ENCODE assay signal across 8 cellular contexts in genomic region chr19:7595466-7596133, GRCh38. TPM values are rescaled to one million over a fixed set of nuclear protein-coding genes. Genes with fewer than 3 reads are reported as not detected.
DNase-seq lines count a peak whose midpoint lies in the region; ATAC-seq, FAIRE-seq and TF ChIP-seq lines count a peak whose summit lies in the region.

Gene CAMSAP3 (plus strand): TSS chr19:7595863. CDS start chr19:7596003, 140 bp downstream.

- CTCF ChIA-PET in activated CD4-positive, alpha-beta T cell treated with anti-CD3 and anti-CD28 coated beads for 36 hours (lab: Charles Lee): interaction anchor here (1.2 kb wide), 1 partner anchor 27 kb away, joined by 5 read pairs; no protein-coding TSS in a partner anchor
- CTCF ChIA-PET in endothelial cell of umbilical vein (lab: Charles Lee): interaction anchor here (1.3 to 1.9 kb wide), 2 partner anchors 27 to 241 kb away, joined by 5 to 8 read pairs; no protein-coding TSS in a partner anchor
- CTCF ChIA-PET in naive thymus-derived CD4-positive, alpha-beta T cell (lab: Charles Lee): no interaction called here

- H4K20me1 ChIP-seq in endothelial cell of umbilical vein (replicated peaks; ENCODE audit: control insufficient read depth, extremely low read depth, insufficient read depth, low read length): no peaks in the 10 kb centered on the region

- DNase-seq in NCI-H1694 treated with DMSO at 0.1 percent for 48 hours (lab: John Stamatoyannopoulos, UW) (peak; percentile 26), endothelial cell of umbilical vein (ENCODE audit: low read depth, low spot score) (no peak), NCI-H446 treated with DMSO at 0.1 percent for 48 hours (lab: John Stamatoyannopoulos, UW) (no peak), SKM-1 treated with dmso at 0.1 percent for 144 hours (lab: John Stamatoyannopoulos, UW; ENCODE audit: unreplicated experiment) (no peak)
- DNase-seq in activated CD4-positive, alpha-beta T cell treated with anti-CD3 and anti-CD28 coated beads for 36 hours: peak; percentile 68
- DNase-seq in naive thymus-derived CD4-positive, alpha-beta T cell: peak in 7 of 9 donors; percentile 17 to 48 (median 42)

- no peak for FAIRE-seq in endothelial cell of umbilical vein (lab: Jason Lieb, UNC)

- peak within 1 kb of the TSS; percentile 31 for H3K4me2 ChIP-seq in endothelial cell of umbilical vein (ENCODE audit: insufficient read depth, low read length)

- H3K4me3 ChIP-seq in endothelial cell of umbilical vein (replicated peaks in 1 of 3; ENCODE audit: insufficient read depth in 1 of 3, low read depth in 1 of 3, low read length in 3 of 3) (peak within 1 kb of the TSS in 1 of 3 experiments; percentile 31), urinary bladder (ENCODE audit: low read depth, low read length) (peak within 1 kb of the TSS; percentile 63)
- H3K4me3 ChIP-seq in naive thymus-derived CD4-positive, alpha-beta T cell (ENCODE audit: low read length): peak within 1 kb of the TSS; percentile 30

- ATAC-seq in GM18907 (IDR thresholded peaks at IDR 0.05; ENCODE audit: unreplicated experiment): peak; percentile 61
- peak; percentile 93 for ATAC-seq in activated CD4-positive, alpha-beta T cell treated with anti-CD3 and anti-CD28 coated beads for 36 hours
- ATAC-seq in naive thymus-derived CD4-positive, alpha-beta T cell: peak; percentile 84

- dilution Hi-C loops in endothelial cell of umbilical vein (cut with MboI; ENCODE audit: extremely low pct_ligation_motif_present, low sequenced_read_pairs): no loop called here

- no peak within 1 kb of the TSS for H3K9ac ChIP-seq in endothelial cell of umbilical vein (replicated peaks; ENCODE audit: extremely low read depth, insufficient read depth, low read length)

- no TSS peak for BruUV-seq in endothelial cell of umbilical vein (replicated peaks; lab: Mats Ljungman, UMichigan)

- TF ChIP-seq POLR2A in endothelial cell of umbilical vein (IDR thresholded peaks at IDR 0.05; ENCODE audit: low read depth, low read length): no peak

- H3K4me1 Mint-ChIP-seq in activated CD4-positive, alpha-beta T cell treated with anti-CD3 and anti-CD28 coated beads for 36 hours: peaks cover 3% of the 10 kb centered on the region
- peaks cover 0 to 9% (median 4%) of the 10 kb centered on the region in 7 donors for H3K4me1 Mint-ChIP-seq in naive thymus-derived CD4-positive, alpha-beta T cell

- no peak within 1 kb of the TSS for H2AFZ ChIP-seq in endothelial cell of umbilical vein (ENCODE audit: low read depth, low read length)

- under 1% methylated on average over 78 of the region's 78 CpGs for WGBS in urinary bladder

- TF ChIP-seq CTCF in endothelial cell of umbilical vein (IDR thresholded peaks at IDR 0.05; ENCODE audit: extremely low read depth in 1 of 2, insufficient read depth in 1 of 2, low read depth in 1 of 2, low read length in 2 of 2): no peak

- H3K27me3 ChIP-seq in endothelial cell of umbilical vein (ENCODE audit: control insufficient read depth in 2 of 2, insufficient read depth in 2 of 2, low read length in 2 of 2): peaks cover 25% of the 10 kb centered on the region in 2 experiments
- H3K27me3 ChIP-seq in naive thymus-derived CD4-positive, alpha-beta T cell (ENCODE audit: control insufficient read depth in 2 of 2, insufficient read depth in 2 of 2, low read length in 2 of 2): peaks cover 0 to 5% of the 10 kb centered on the region in 2 donors

- H3K4me3 Mint-ChIP-seq in activated CD4-positive, alpha-beta T cell treated with anti-CD3 and anti-CD28 coated beads for 36 hours: peak within 1 kb of the TSS; percentile 52
- peak within 1 kb of the TSS; percentile 39 to 86 (median 69) for H3K4me3 Mint-ChIP-seq in naive thymus-derived CD4-positive, alpha-beta T cell

- intact Hi-C loops in activated CD4-positive, alpha-beta T cell treated with anti-CD3 and anti-CD28 coated beads for 36 hours (cut with DNase I, micrococcal nuclease): loop anchor here in 1 of 2 experiments (1.0 kb wide), 1 partner anchor 27 kb away; no protein-coding TSS in a partner anchor
- intact Hi-C loops in endothelial cell of umbilical vein (cut with micrococcal nuclease): no loop called here
- intact Hi-C loops in naive thymus-derived CD4-positive, alpha-beta T cell (cut with micrococcal nuclease): no loop called here

- H3K27ac Mint-ChIP-seq in activated CD4-positive, alpha-beta T cell treated with anti-CD3 and anti-CD28 coated beads for 36 hours: no peak within 1 kb of the TSS
- H3K27ac Mint-ChIP-seq in naive thymus-derived CD4-positive, alpha-beta T cell: peak within 1 kb of the TSS in 1 of 9 donors; percentile 0

- H3K4me1 ChIP-seq in endothelial cell of umbilical vein (ENCODE audit: control insufficient read depth, extremely low read depth, insufficient read depth, low read length) (no peaks in the 10 kb centered on the region), urinary bladder (ENCODE audit: insufficient read depth) (peaks cover 4% of the 10 kb centered on the region)
- no peaks in the 10 kb centered on the region for H3K4me1 ChIP-seq in naive thymus-derived CD4-positive, alpha-beta T cell (ENCODE audit: control insufficient read depth in 2 of 2, insufficient read depth in 2 of 2, low read length in 2 of 2)

- peaks cover 34% of the 10 kb centered on the region for H3K27me3 Mint-ChIP-seq in activated CD4-positive, alpha-beta T cell treated with anti-CD3 and anti-CD28 coated beads for 36 hours
- peaks cover 29 to 59% (median 41%) of the 10 kb centered on the region in 5 donors for H3K27me3 Mint-ChIP-seq in naive thymus-derived CD4-positive, alpha-beta T cell

- POLR2A ChIA-PET in activated CD4-positive, alpha-beta T cell treated with anti-CD3 and anti-CD28 coated beads for 36 hours (lab: Charles Lee): no interaction called here
- POLR2A ChIA-PET in endothelial cell of umbilical vein (lab: Charles Lee): no interaction called here
- POLR2A ChIA-PET in naive thymus-derived CD4-positive, alpha-beta T cell (lab: Charles Lee): interaction anchor here (1.2 kb wide), 1 partner anchor 34 kb away, joined by 3 read pairs; the partner anchor contains the start of gene PET100

- H3K36me3 Mint-ChIP-seq in activated CD4-positive, alpha-beta T cell treated with anti-CD3 and anti-CD28 coated beads for 36 hours (ENCODE audit: low read depth): no peaks in the 10 kb centered on the region
- peaks cover 0 to 1% (median 0%) of the 10 kb centered on the region in 5 donors for H3K36me3 Mint-ChIP-seq in naive thymus-derived CD4-positive, alpha-beta T cell

- H3K9me3 Mint-ChIP-seq in activated CD4-positive, alpha-beta T cell treated with anti-CD3 and anti-CD28 coated beads for 36 hours (ENCODE audit: low read depth): no peaks in the 10 kb centered on the region
- H3K9me3 Mint-ChIP-seq in naive thymus-derived CD4-positive, alpha-beta T cell: peaks cover 0 to 4% (median 0%) of the 10 kb centered on the region in 11 donors

- H3K36me3 ChIP-seq in endothelial cell of umbilical vein (ENCODE audit: control insufficient read depth in 2 of 2, extremely low read depth in 1 of 2, insufficient read depth in 2 of 2, low read length in 2 of 2): no peaks in the 10 kb centered on the region
- H3K36me3 ChIP-seq in naive thymus-derived CD4-positive, alpha-beta T cell (ENCODE audit: control insufficient read depth in 2 of 3, insufficient read depth in 3 of 3, low read length in 3 of 3): no peaks in the 10 kb centered on the region
- no peaks in the 10 kb centered on the region for H3K36me3 ChIP-seq in urinary bladder (ENCODE audit: insufficient read depth)

- H3K9me1 ChIP-seq in endothelial cell of umbilical vein (replicated peaks; ENCODE audit: control insufficient read depth, extremely low read depth, insufficient read depth, low read length): no peaks in the 10 kb centered on the region

- H3K27ac ChIP-seq in endothelial cell of umbilical vein (ENCODE audit: insufficient read depth, low read depth, low read length) (no peak within 1 kb of the TSS), urinary bladder (ENCODE audit: low read depth) (no peak within 1 kb of the TSS)
- H3K27ac ChIP-seq in naive thymus-derived CD4-positive, alpha-beta T cell (ENCODE audit: low read depth, low read length): no peak within 1 kb of the TSS

- H3K9me3 ChIP-seq in endothelial cell of umbilical vein (replicated peaks; ENCODE audit: control insufficient read depth, insufficient read depth, low read length): no peaks in the 10 kb centered on the region
- no peaks in the 10 kb centered on the region for H3K9me3 ChIP-seq in naive thymus-derived CD4-positive, alpha-beta T cell (ENCODE audit: control insufficient read depth in 2 of 3, low read length in 3 of 3)

- no peaks in the 10 kb centered on the region for H3K79me2 ChIP-seq in endothelial cell of umbilical vein (ENCODE audit: control insufficient read depth, insufficient read depth, low read length)

TF ChIP-seq in endothelial cell of umbilical vein, 7 proteins besides CTCF, POLR2A, EP300 and RAD21:
- TF ChIP-seq MYC (IDR thresholded peaks at IDR 0.05; ENCODE audit: low read depth, low read length) (no peak), FOS (IDR thresholded peaks at IDR 0.05; ENCODE audit: borderline replicate concordance, insufficient read depth, low read length) (no peak), EZH2 (IDR thresholded peaks at IDR 0.05; ENCODE audit: borderline replicate concordance, low read depth, low read length, severe bottlenecking) (peak; percentile 72)

RNA-seq across cellular contexts. Expression of gene CAMSAP3, which starts in this region (rescaled TPM):
- total RNA-seq in activated CD4-positive, alpha-beta T cell treated with anti-CD3 and anti-CD28 coated beads for 36 hours: under 1 TPM; 0.50 to 0.58 TPM
- 0.16 and 0.22 TPM in 2 replicates for total RNA-seq in endothelial cell of umbilical vein
- polyA plus RNA-seq in endothelial cell of umbilical vein: 0.11 TPM in 2 replicates
- 0.04 TPM in 2 replicates for polyA plus RNA-seq in endothelial cell of umbilical vein (2011; cell fraction: cytosol; rRNA removed)
- polyA plus RNA-seq in endothelial cell of umbilical vein (2011; cell fraction: nucleus; rRNA removed): 0.07 and 0.18 TPM in 2 replicates
- polyA plus RNA-seq in endothelial cell of umbilical vein (2012): 0.29 TPM in 1 of 2 replicates, not detected in the other
- polyA minus RNA-seq in endothelial cell of umbilical vein: not detected in 2 replicates
- 3.3 TPM for polyA minus RNA-seq in endothelial cell of umbilical vein (2011; cell fraction: cytosol; rRNA and poly(A)+ RNA removed)
- not detected in 2 replicates for polyA minus RNA-seq in endothelial cell of umbilical vein (2011; cell fraction: nucleus; rRNA and poly(A)+ RNA removed)
- under 1 TPM in 4 of 5 experiments, not detected in 1; 0.16 to 0.76 (median 0.35) TPM for total RNA-seq in naive thymus-derived CD4-positive, alpha-beta T cell
- polyA plus RNA-seq in naive thymus-derived CD4-positive, alpha-beta T cell: under 1 TPM; 0.06 to 0.07 TPM
- 0.90 TPM for total RNA-seq in urinary bladder
- 2.0 TPM for polyA plus RNA-seq in urinary bladder

Comparison
In these comparisons a context has a peak if more than half of its experiments do, and no peak if none do; other contexts are left out.
1. Peak in DNase-seq and ATAC-seq in activated CD4-positive, alpha-beta T cell treated with anti-CD3 and anti-CD28 coated beads for 36 hours; RNA of the gene not detected or under 1 TPM.
2. Peak in DNase-seq, ATAC-seq and H3K4me3 ChIP-seq in naive thymus-derived CD4-positive, alpha-beta T cell; RNA of the gene not detected or under 1 TPM.